ENCODE assay signal across 24 cellular contexts in genomic region chr13:76783798-76784197, GRCh38.
DNase-seq lines count a peak whose midpoint lies in the region; ATAC-seq, FAIRE-seq and TF ChIP-seq lines count a peak whose summit lies in the region.
"Had no signal": no experiment of that assay in that cellular context is flagged by ENCODE, and none has a peak within 500 bp of the region (broad histone marks: within the 10 kb centered on the region; RNA-seq: fewer than 3 reads in every experiment).

No MANE protein-coding gene starts in this region.

- H3K14ac ChIP-seq in H9 (ENCODE audit: insufficient read depth, low read length), result no peak overlapping the region

- ATAC-seq in HG03139 (IDR thresholded peaks at IDR 0.05; ENCODE audit: unreplicated experiment), result no peak
- ATAC-seq: activated T-cell treated with anti-CD3 and anti-CD28 coated beads, Interleukin-2, amount 50 U/mL, for 72 hours; heart left ventricle; lower lobe of right lung; upper lobe of right lung had no signal

- H3K9me3 Mint-ChIP-seq in H9, result no peaks in the 10 kb centered on the region; a peak in 3 of 5 replicates

- DNase-seq in COLO668 (lab: John Stamatoyannopoulos, UW; ENCODE audit: unreplicated experiment) (peak; percentile 59), H9 (peak; percentile 51), NCI-H69 (lab: John Stamatoyannopoulos, UW) (peak; percentile 62), cerebellum (ENCODE audit: low spot score) (peak; percentile 72), RKO (ENCODE audit: low spot score) (no peak), urothelium cell line (ENCODE audit: low spot score) (no peak), GM19240 (ENCODE audit: insufficient read length, low spot score) (no peak)
- DNase-seq: ACHN; activated CD4-positive, alpha-beta T cell treated with anti-CD3 and anti-CD28 coated beads for 48 hours; activated naive CD4-positive, alpha-beta T cell treated with anti-CD3 and anti-CD28 coated beads, Interleukin-2, amount 50 U/mL, for 16 hours; activated T-cell treated with anti-CD3 and anti-CD28 coated beads, Interleukin-2, amount 50 U/mL, for 72 hours; Calu3; H7; heart left ventricle; lower lobe of right lung; NCI-H2107; OCI-M1; SIG-M5; stimulated activated CD4-positive, alpha-beta T cell treated with anti-CD3 and anti-CD28 coated beads, Interleukin-1b, Interleukin-23, amount 100 ng/mL, for 48 hours; upper lobe of right lung had no signal

- no peak for FAIRE-seq in urothelium cell line (lab: Jason Lieb, UNC)

- no peak overlapping the region for H3K56ac ChIP-seq in H9 (ENCODE audit: insufficient read length, low read depth, low read length)

- no peak overlapping the region for H2AFZ ChIP-seq in H9 (ENCODE audit: low read length)

- H3K4me3 Mint-ChIP-seq in H9, result no peak overlapping the region
- H3K4me3 Mint-ChIP-seq: activated T-cell treated with anti-CD3 and anti-CD28 coated beads, Interleukin-2, amount 50 U/mL, for 72 hours had no signal

- no peak overlapping the region for H3T11ph ChIP-seq in H9 (ENCODE audit: low read length)

- H3K79me1 ChIP-seq in H9 (ENCODE audit: insufficient read depth, low read depth, low read length, poor library complexity, severe bottlenecking), result no peaks in the 10 kb centered on the region

- H3K27ac ChIP-seq in H9 (ENCODE audit: insufficient read length, low read depth, low read length), result no peak overlapping the region
- H3K27ac ChIP-seq: BLaER1, cardiac muscle cell, heart left ventricle, lower lobe of right lung, upper lobe of right lung had no signal

- no peak overlapping the region for H3K18ac ChIP-seq in H9 (ENCODE audit: insufficient read length, low read depth, low read length)

- no peak overlapping the region for H4K91ac ChIP-seq in H9 (ENCODE audit: insufficient read length, low read depth, low read length)

- no peaks in the 10 kb centered on the region for H3K9me3 ChIP-seq in H9 (ENCODE audit: control insufficient read depth, low read depth, low read length)
- H3K9me3 ChIP-seq: BLaER1, lower lobe of right lung, upper lobe of right lung had no signal

- H3K79me2 ChIP-seq in H9 (ENCODE audit: insufficient read depth, low read length), result no peaks in the 10 kb centered on the region

- no peak overlapping the region for H4K8ac ChIP-seq in H9 (replicated peaks; ENCODE audit: insufficient read length, low read depth, low read length)

- H3K9ac ChIP-seq in H9 (ENCODE audit: extremely low read depth, insufficient read length, low read length), result no peak overlapping the region
- H3K9ac ChIP-seq: BLaER1 had no signal

- H3K23me2 ChIP-seq in H9 (ENCODE audit: insufficient read length, low read depth, low read length, poor library complexity, severe bottlenecking), result no peaks in the 10 kb centered on the region

- peaks cover 0 to 4% of the 10 kb centered on the region in 2 experiments; a peak in 1 of 4 replicates for H3K4me1 Mint-ChIP-seq in H9

- H4K5ac ChIP-seq in H9 (ENCODE audit: insufficient read length, low read depth, low read length), result no peak overlapping the region

- no peak overlapping the region for H2BK12ac ChIP-seq in H9 (ENCODE audit: insufficient read length, low read depth, low read length)

- no peak overlapping the region for H2AK5ac ChIP-seq in H9 (ENCODE audit: insufficient read length, low read length)

- H3K4ac ChIP-seq in H9 (ENCODE audit: low read depth, low read length), result no peak overlapping the region

- TF ChIP-seq CTCF in H9 (conservative IDR thresholded peaks at IDR 0.05), result no peak

- no peaks in the 10 kb centered on the region for H4K20me1 ChIP-seq in H9 (ENCODE audit: control insufficient read depth, insufficient read depth, insufficient read length)
- H4K20me1 ChIP-seq: BLaER1 had no signal

- no peaks in the 10 kb centered on the region for H3K27me3 Mint-ChIP-seq in H9 (ENCODE audit: low read depth)
- H3K27me3 Mint-ChIP-seq: progenitor cell of endocrine pancreas had no signal

- H3K36me3 Mint-ChIP-seq in H9 (ENCODE audit: insufficient read depth in 1 of 3, low read depth in 3 of 3), result peaks cover 0 to 7% (median 0%) of the 10 kb centered on the region in 3 experiments; a peak in 2 of 7 replicates

- no peaks in the 10 kb centered on the region for H3K4me1 ChIP-seq in H9 (ENCODE audit: insufficient read depth, low read length)
- H3K4me1 ChIP-seq: BLaER1, heart left ventricle, lower lobe of right lung, upper lobe of right lung had no signal

- H3K27ac Mint-ChIP-seq in H9, result no peak overlapping the region
- H3K27ac Mint-ChIP-seq: progenitor cell of endocrine pancreas had no signal

- H2BK120ac ChIP-seq in H9 (ENCODE audit: low read depth, low read length, poor library complexity, severe bottlenecking), result no peak overlapping the region

- no peaks in the 10 kb centered on the region for H3K27me3 ChIP-seq in H9 (ENCODE audit: insufficient read depth, low read length)
- H3K27me3 ChIP-seq: BLaER1, cardiac muscle cell, heart left ventricle, upper lobe of right lung had no signal

- H3K23ac ChIP-seq in H9 (ENCODE audit: insufficient read length, low read depth, low read length), result no peak overlapping the region

- H3K4me2 ChIP-seq in H9 (ENCODE audit: insufficient read depth, insufficient read length, low read length), result no peak overlapping the region
- H3K4me2 ChIP-seq: BLaER1 had no signal

- H2BK20ac ChIP-seq in H9 (ENCODE audit: low read depth, low read length, poor library complexity, severe bottlenecking), result no peak overlapping the region

- no peak overlapping the region for H2BK5ac ChIP-seq in H9 (ENCODE audit: insufficient read length, low read length)

- WGBS in H9 (ENCODE audit: extremely low coverage, insufficient read length, low lambda C conversion rate), result no CpG with 5 or more reads among the region's 3 CpGs

- no peak overlapping the region for H2BK15ac ChIP-seq in H9 (ENCODE audit: low read depth, low read length)

Comparison
In these comparisons a context has a peak if more than half of its experiments do, and no peak if none do; other contexts are left out.
1. DNase-seq: peak in COLO668 (single experiment), H9 (single experiment), NCI-H69 (single experiment) and cerebellum (single experiment); none in RKO (single experiment), urothelium cell line (single experiment) and GM19240 (single experiment).